Comparison of ENCODE assay signal across 16 cellular contexts in the genomic region with DNA sequence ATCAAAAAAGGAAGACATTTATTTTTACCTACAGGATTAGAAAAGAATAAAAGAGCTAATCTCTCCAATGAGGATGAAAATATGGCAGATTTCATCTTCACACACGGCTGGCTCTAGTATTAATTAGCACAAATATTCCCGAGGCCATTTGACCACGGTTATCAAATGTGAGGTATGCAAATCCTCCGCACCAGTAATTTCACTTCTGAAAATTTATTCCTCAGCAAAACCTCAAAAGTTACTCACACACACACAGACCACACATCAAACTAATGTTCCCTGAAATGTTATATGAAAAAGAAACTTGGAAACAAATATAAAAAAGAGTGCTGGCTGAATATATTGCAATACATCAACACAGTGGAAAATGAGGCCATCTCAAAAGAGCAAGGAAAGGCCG. TPM values are rescaled to one million over a fixed set of nuclear protein-coding genes. Genes with fewer than 3 reads are reported as not detected.
A peak's percentile ranks its signal among the peaks of the same experiment; 100 is the strongest.
DNase-seq lines count a peak whose midpoint lies in the region; ATAC-seq and TF ChIP-seq lines count a peak whose summit lies in the region.
"Had no signal": no experiment of that assay in that cellular context is flagged by ENCODE, and none has a peak within 500 bp of the region (broad histone marks: within the 10 kb centered on the region; RNA-seq: fewer than 3 reads in every experiment).

No MANE protein-coding gene starts in this region.

- ATAC-seq in WTC11 (no peak), GM18517 (IDR thresholded peaks at IDR 0.05; ENCODE audit: unreplicated experiment) (no peak)
- ATAC-seq: K562, PC-3 had no signal

- DNase-seq in Caki2 (ENCODE audit: low read depth), result peak; percentile 39
- no peak for DNase-seq in WTC11 (ENCODE audit: low spot score)
- DNase-seq in fibroblast of peridontal ligament (ENCODE audit: extremely low read depth), result peak; percentile 5
- peak; percentile 71 for DNase-seq in renal cortical epithelial cell (ENCODE audit: low read depth)
- DNase-seq in amniotic stem cell (lab: John Stamatoyannopoulos, UW), result no peak
- no peak for DNase-seq in NCI-H446 treated with DMSO at 0.1 percent for 48 hours (lab: John Stamatoyannopoulos, UW)
- DNase-seq: BE2C; Calu3; CD4-positive, alpha-beta memory T cell; GF-D8; NCI-H1105; NCI-H1694; NCI-H510A; PC-3 had no signal

- H3K4me1 Mint-ChIP-seq in WTC11, result peaks cover 24% of the 10 kb centered on the region

- H3K36me3 Mint-ChIP-seq in WTC11, result no peaks in the 10 kb centered on the region
- H3K36me3 Mint-ChIP-seq: CD4-positive, alpha-beta memory T cell had no signal

- in situ Hi-C loops in Caki2 (cut with HindIII; ENCODE audit: low pct_unique_long_range_greater_than_20kb, low sequenced_read_pairs), result no loop called here

- H3K27ac Mint-ChIP-seq in WTC11, result peak overlapping the region; percentile 60
- H3K27ac Mint-ChIP-seq: CD4-positive, alpha-beta memory T cell had no signal

- H3K4me3 Mint-ChIP-seq in WTC11, result no peak overlapping the region
- H3K4me3 Mint-ChIP-seq: CD4-positive, alpha-beta memory T cell had no signal

- H3K9me3 Mint-ChIP-seq in WTC11, result no peaks in the 10 kb centered on the region
- H3K9me3 Mint-ChIP-seq: CD4-positive, alpha-beta memory T cell had no signal

- POLR2A ChIA-PET in WTC11 (lab: Charles Lee), result interaction anchor here (0.6 kb wide), 1 partner anchor 34 kb away, joined by 3 read pairs; no protein-coding TSS in a partner anchor

- no peaks in the 10 kb centered on the region for H3K27me3 Mint-ChIP-seq in WTC11 (ENCODE audit: low read depth)

- CTCF ChIA-PET in WTC11 (lab: Charles Lee), result interaction anchor here (0.6 kb wide), 1 partner anchor 135 kb away, joined by 3 read pairs; no protein-coding TSS in a partner anchor

- TF ChIP-seq CTCF in WTC11 (IDR thresholded peaks at IDR 0.05), result no peak

TF ChIP-seq in WTC11, 78 proteins besides CTCF, POLR2A, EP300 and RAD21 (continues in another document):
- no peak for TF ChIP-seq JAZF1 (CRISPR knock-in tag; IDR thresholded peaks at IDR 0.05)
- no peak for TF ChIP-seq IRF2 (CRISPR knock-in tag; IDR thresholded peaks at IDR 0.05; ENCODE audit: borderline replicate concordance, low read depth)
- TF ChIP-seq SMAD3 (CRISPR knock-in tag; IDR thresholded peaks at IDR 0.05; ENCODE audit: borderline replicate concordance), result no peak
- TF ChIP-seq ATF2 (CRISPR knock-in tag; IDR thresholded peaks at IDR 0.05; ENCODE audit: borderline replicate concordance, low read depth), result no peak
- TF ChIP-seq GABPB1 (CRISPR knock-in tag; IDR thresholded peaks at IDR 0.05), result no peak
- TF ChIP-seq MXD4 (CRISPR knock-in tag; IDR thresholded peaks at IDR 0.05; ENCODE audit: borderline replicate concordance), result no peak
- no peak for TF ChIP-seq IRF1 (CRISPR knock-in tag; IDR thresholded peaks at IDR 0.05)
- no peak for TF ChIP-seq ZNF138 (CRISPR knock-in tag; conservative IDR thresholded peaks at IDR 0.05)
- TF ChIP-seq, protein P1, sequence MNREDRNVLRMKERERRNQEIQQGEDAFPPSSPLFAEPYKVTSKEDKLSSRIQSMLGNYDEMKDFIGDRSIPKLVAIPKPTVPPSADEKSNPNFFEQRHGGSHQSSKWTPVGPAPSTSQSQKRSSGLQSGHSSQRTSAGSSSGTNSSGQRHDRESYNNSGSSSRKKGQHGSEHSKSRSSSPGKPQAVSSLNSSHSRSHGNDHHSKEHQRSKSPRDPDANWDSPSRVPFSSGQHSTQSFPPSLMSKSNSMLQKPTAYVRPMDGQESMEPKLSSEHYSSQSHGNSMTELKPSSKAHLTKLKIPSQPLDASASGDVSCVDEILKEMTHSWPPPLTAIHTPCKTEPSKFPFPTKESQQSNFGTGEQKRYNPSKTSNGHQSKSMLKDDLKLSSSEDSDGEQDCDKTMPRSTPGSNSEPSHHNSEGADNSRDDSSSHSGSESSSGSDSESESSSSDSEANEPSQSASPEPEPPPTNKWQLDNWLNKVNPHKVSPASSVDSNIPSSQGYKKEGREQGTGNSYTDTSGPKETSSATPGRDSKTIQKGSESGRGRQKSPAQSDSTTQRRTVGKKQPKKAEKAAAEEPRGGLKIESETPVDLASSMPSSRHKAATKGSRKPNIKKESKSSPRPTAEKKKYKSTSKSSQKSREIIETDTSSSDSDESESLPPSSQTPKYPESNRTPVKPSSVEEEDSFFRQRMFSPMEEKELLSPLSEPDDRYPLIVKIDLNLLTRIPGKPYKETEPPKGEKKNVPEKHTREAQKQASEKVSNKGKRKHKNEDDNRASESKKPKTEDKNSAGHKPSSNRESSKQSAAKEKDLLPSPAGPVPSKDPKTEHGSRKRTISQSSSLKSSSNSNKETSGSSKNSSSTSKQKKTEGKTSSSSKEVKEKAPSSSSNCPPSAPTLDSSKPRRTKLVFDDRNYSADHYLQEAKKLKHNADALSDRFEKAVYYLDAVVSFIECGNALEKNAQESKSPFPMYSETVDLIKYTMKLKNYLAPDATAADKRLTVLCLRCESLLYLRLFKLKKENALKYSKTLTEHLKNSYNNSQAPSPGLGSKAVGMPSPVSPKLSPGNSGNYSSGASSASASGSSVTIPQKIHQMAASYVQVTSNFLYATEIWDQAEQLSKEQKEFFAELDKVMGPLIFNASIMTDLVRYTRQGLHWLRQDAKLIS (CRISPR knock-in tag; IDR thresholded peaks at IDR 0.05; ENCODE audit: borderline replicate concordance), result no peak
- TF ChIP-seq, protein P2, sequence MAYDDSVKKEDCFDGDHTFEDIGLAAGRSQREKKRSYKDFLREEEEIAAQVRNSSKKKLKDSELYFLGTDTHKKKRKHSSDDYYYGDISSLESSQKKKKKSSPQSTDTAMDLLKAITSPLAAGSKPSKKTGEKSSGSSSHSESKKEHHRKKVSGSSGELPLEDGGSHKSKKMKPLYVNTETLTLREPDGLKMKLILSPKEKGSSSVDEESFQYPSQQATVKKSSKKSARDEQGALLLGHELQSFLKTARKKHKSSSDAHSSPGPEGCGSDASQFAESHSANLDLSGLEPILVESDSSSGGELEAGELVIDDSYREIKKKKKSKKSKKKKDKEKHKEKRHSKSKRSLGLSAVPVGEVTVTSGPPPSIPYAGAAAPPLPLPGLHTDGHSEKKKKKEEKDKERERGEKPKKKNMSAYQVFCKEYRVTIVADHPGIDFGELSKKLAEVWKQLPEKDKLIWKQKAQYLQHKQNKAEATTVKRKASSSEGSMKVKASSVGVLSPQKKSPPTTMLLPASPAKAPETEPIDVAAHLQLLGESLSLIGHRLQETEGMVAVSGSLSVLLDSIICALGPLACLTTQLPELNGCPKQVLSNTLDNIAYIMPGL (CRISPR knock-in tag; IDR thresholded peaks at IDR 0.05), result no peak
- TF ChIP-seq USF2 (CRISPR knock-in tag; IDR thresholded peaks at IDR 0.05), result no peak
- TF ChIP-seq, protein P3, sequence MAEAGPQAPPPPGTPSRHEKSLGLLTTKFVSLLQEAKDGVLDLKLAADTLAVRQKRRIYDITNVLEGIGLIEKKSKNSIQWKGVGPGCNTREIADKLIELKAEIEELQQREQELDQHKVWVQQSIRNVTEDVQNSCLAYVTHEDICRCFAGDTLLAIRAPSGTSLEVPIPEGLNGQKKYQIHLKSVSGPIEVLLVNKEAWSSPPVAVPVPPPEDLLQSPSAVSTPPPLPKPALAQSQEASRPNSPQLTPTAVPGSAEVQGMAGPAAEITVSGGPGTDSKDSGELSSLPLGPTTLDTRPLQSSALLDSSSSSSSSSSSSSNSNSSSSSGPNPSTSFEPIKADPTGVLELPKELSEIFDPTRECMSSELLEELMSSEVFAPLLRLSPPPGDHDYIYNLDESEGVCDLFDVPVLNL (CRISPR knock-in tag; IDR thresholded peaks at IDR 0.05; ENCODE audit: borderline replicate concordance, low read depth), result no peak

RNA-seq across cellular contexts. Expression of gene CELSR1, which starts 32.8 kb away (rescaled TPM):
- total RNA-seq in Caki2 (2014; rRNA removed; shearing (Covaris generic); ENCODE audit: low replicate concordance), result 94.1 and 98.7 TPM in 2 replicates
- total RNA-seq in WTC11 (2021), result 16.8 to 20.8 TPM (median 19.9 TPM) in 3 replicates
- 41.2 and 151 TPM in 2 replicates for total RNA-seq in renal cortical epithelial cell

Comparison
In these comparisons a context has a peak if more than half of its experiments do, and no peak if none do; other contexts are left out.
1. DNase-seq: peak in Caki2 (single experiment), fibroblast of peridontal ligament (single experiment) and renal cortical epithelial cell (single experiment); none in WTC11 (single experiment), amniotic stem cell (single experiment) and NCI-H446 treated with DMSO at 0.1 percent for 48 hours (single experiment).